ENCODE assay signal across 1 cellular context in the genomic region with DNA sequence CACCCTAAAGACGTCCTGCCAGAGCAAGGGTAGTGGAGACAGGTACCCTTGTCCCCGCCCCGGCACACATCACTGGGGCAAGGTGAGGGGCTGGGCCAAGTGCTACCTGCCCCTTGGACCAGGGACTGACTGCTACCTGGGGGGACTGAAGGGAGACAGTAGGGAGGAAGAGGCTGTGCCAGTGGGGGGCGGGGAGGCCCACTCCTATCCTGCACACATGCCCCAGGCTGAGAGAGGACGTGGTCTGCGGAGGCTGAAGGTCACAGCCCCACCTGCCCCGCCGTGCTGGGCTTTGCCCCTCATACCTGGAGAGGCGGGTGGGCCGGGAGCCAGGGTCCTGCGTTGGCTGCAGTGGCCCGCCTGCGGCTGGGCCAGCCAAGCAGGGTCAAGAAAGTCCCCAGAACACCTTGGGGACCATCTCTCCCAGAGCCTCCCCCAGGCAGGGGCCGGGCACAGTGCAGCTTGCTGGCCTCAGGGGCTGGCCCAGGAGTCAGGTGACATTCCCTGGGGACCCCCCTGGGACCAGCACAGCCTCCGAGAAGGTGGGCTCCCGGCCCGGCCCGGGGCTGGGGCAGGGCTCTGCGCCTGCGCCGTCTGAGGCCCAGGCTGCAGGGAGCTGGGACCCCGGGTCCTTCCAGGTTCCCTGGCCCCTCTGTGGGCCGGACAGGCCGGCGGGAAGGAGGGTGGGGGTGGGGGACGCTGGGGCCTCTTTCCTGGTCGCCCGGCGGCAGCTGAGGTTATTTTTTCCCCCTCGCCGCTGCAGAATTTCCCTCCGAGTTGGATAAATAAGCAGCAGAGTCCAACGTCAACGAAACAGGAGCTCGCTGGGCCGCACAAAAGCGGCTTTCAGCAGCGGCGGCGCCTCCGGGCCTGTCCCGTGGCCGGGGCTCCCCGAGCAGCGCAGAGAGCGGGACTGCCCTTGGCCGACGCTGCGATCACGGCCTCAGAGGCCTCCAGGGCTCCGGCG.
TF ChIP-seq lines count a peak whose summit lies in the region.

No MANE protein-coding gene starts in this region.

TF ChIP-seq in HepG2, 621 proteins besides CTCF, POLR2A, EP300 and RAD21 (continued from another document):
- TF ChIP-seq CSRNP1 (CRISPR knock-in tag; IDR thresholded peaks at IDR 0.05), result no peak
- no peak for TF ChIP-seq REST (IDR thresholded peaks at IDR 0.05; ENCODE audit: borderline replicate concordance in 1 of 2, low read depth in 1 of 2, low read length in 2 of 2)
- no peak for TF ChIP-seq CAMTA2 (CRISPR knock-in tag; IDR thresholded peaks at IDR 0.05; ENCODE audit: borderline replicate concordance)
- no peak for TF ChIP-seq ZFP36 (IDR thresholded peaks at IDR 0.05; ENCODE audit: borderline replicate concordance, low read depth, low read length, partially characterized antibody)
- TF ChIP-seq RBFOX2 (IDR thresholded peaks at IDR 0.05; ENCODE audit: low read depth, low read length), result peak; percentile 63
- TF ChIP-seq, protein P1, sequence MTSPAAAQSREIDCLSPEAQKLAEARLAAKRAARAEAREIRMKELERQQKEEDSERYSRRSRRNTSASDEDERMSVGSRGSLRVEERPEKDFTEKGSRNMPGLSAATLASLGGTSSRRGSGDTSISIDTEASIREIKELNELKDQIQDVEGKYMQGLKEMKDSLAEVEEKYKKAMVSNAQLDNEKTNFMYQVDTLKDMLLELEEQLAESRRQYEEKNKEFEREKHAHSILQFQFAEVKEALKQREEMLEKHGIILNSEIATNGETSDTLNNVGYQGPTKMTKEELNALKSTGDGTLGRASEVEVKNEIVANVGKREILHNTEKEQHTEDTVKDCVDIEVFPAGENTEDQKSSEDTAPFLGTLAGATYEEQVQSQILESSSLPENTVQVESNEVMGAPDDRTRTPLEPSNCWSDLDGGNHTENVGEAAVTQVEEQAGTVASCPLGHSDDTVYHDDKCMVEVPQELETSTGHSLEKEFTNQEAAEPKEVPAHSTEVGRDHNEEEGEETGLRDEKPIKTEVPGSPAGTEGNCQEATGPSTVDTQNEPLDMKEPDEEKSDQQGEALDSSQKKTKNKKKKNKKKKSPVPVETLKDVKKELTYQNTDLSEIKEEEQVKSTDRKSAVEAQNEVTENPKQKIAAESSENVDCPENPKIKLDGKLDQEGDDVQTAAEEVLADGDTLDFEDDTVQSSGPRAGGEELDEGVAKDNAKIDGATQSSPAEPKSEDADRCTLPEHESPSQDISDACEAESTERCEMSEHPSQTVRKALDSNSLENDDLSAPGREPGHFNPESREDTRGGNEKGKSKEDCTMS (CRISPR knock-in tag; conservative IDR thresholded peaks at IDR 0.05), result no peak
- TF ChIP-seq ZNF446 (CRISPR knock-in tag; IDR thresholded peaks at IDR 0.05), result no peak
- TF ChIP-seq HNRNPK (IDR thresholded peaks at IDR 0.05; ENCODE audit: low read depth, low read length, poor library complexity, severe bottlenecking), result peak; percentile 6
- TF ChIP-seq ZNF121 (CRISPR knock-in tag; IDR thresholded peaks at IDR 0.05), result peak; percentile 38
- no peak for TF ChIP-seq ZBTB2 (CRISPR knock-in tag; IDR thresholded peaks at IDR 0.05; ENCODE audit: low read depth)
- TF ChIP-seq ZNF496 (CRISPR knock-in tag; IDR thresholded peaks at IDR 0.05; ENCODE audit: insufficient replicate concordance), result no peak
- no peak for TF ChIP-seq LCORL (IDR thresholded peaks at IDR 0.05)
- no peak for TF ChIP-seq LCORL (CRISPR knock-in tag; IDR thresholded peaks at IDR 0.05)
- TF ChIP-seq, protein P2, sequence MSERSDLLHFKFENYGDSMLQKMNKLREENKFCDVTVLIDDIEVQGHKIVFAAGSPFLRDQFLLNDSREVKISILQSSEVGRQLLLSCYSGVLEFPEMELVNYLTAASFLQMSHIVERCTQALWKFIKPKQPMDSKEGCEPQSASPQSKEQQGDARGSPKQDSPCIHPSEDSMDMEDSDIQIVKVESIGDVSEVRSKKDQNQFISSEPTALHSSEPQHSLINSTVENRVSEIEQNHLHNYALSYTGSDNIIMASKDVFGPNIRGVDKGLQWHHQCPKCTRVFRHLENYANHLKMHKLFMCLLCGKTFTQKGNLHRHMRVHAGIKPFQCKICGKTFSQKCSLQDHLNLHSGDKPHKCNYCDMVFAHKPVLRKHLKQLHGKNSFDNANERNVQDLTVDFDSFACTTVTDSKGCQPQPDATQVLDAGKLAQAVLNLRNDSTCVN (CRISPR knock-in tag; IDR thresholded peaks at IDR 0.05; ENCODE audit: borderline replicate concordance), result no peak
- no peak for TF ChIP-seq MLLT10 (CRISPR knock-in tag; IDR thresholded peaks at IDR 0.05)
- TF ChIP-seq TARDBP (CRISPR knock-in tag; IDR thresholded peaks at IDR 0.05), result 0 out of 2 replicates have a peak, but pooled peaks have one; percentile 25
- no peak for TF ChIP-seq GATAD1 (CRISPR knock-in tag; IDR thresholded peaks at IDR 0.05)
- no peak for TF ChIP-seq ZNF709 (CRISPR knock-in tag; IDR thresholded peaks at IDR 0.05)
- TF ChIP-seq KDM6A (CRISPR knock-in tag; IDR thresholded peaks at IDR 0.05; ENCODE audit: low read depth), result no peak
- TF ChIP-seq ZNF619 (CRISPR knock-in tag; IDR thresholded peaks at IDR 0.05), result no peak
- TF ChIP-seq, protein P3, sequence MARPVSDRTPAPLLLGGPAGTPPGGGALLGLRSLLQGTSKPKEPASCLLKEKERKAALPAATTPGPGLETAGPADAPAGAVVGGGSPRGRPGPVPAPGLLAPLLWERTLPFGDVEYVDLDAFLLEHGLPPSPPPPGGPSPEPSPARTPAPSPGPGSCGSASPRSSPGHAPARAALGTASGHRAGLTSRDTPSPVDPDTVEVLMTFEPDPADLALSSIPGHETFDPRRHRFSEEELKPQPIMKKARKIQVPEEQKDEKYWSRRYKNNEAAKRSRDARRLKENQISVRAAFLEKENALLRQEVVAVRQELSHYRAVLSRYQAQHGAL (CRISPR knock-in tag; IDR thresholded peaks at IDR 0.05; ENCODE audit: not compliant biosample characterization), result no peak
- no peak for TF ChIP-seq ZNF143 (CRISPR knock-in tag; IDR thresholded peaks at IDR 0.05)
- TF ChIP-seq TBX3 (IDR thresholded peaks at IDR 0.05; ENCODE audit: borderline replicate concordance), result no peak
- TF ChIP-seq, protein P4, sequence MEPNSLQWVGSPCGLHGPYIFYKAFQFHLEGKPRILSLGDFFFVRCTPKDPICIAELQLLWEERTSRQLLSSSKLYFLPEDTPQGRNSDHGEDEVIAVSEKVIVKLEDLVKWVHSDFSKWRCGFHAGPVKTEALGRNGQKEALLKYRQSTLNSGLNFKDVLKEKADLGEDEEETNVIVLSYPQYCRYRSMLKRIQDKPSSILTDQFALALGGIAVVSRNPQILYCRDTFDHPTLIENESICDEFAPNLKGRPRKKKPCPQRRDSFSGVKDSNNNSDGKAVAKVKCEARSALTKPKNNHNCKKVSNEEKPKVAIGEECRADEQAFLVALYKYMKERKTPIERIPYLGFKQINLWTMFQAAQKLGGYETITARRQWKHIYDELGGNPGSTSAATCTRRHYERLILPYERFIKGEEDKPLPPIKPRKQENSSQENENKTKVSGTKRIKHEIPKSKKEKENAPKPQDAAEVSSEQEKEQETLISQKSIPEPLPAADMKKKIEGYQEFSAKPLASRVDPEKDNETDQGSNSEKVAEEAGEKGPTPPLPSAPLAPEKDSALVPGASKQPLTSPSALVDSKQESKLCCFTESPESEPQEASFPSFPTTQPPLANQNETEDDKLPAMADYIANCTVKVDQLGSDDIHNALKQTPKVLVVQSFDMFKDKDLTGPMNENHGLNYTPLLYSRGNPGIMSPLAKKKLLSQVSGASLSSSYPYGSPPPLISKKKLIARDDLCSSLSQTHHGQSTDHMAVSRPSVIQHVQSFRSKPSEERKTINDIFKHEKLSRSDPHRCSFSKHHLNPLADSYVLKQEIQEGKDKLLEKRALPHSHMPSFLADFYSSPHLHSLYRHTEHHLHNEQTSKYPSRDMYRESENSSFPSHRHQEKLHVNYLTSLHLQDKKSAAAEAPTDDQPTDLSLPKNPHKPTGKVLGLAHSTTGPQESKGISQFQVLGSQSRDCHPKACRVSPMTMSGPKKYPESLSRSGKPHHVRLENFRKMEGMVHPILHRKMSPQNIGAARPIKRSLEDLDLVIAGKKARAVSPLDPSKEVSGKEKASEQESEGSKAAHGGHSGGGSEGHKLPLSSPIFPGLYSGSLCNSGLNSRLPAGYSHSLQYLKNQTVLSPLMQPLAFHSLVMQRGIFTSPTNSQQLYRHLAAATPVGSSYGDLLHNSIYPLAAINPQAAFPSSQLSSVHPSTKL (CRISPR knock-in tag; IDR thresholded peaks at IDR 0.05), result no peak
- no peak for TF ChIP-seq SOX13 (IDR thresholded peaks at IDR 0.05)
- TF ChIP-seq SOX13 (CRISPR knock-in tag; conservative IDR thresholded peaks at IDR 0.05 in 1 of 2, IDR thresholded peaks at IDR 0.05 in 1 of 2), result no peak
- TF ChIP-seq ZNF292 (CRISPR knock-in tag; IDR thresholded peaks at IDR 0.05; ENCODE audit: borderline replicate concordance, low read depth), result 0 out of 2 replicates have a peak, but pooled peaks have one; percentile 22
- no peak for TF ChIP-seq HNRNPUL1 (IDR thresholded peaks at IDR 0.05; ENCODE audit: low read depth, low read length)
